ENCODE assay signal across 1 cellular context in genomic region chr20:23090147-23090546, GRCh38.
TF ChIP-seq lines count a peak whose summit lies in the region.

No MANE protein-coding gene starts in this region.

TF ChIP-seq in HepG2, 621 proteins besides CTCF, POLR2A, EP300 and RAD21:
- TF ChIP-seq ZNF468 (CRISPR knock-in tag; IDR thresholded peaks at IDR 0.05), result no peak
- TF ChIP-seq SMAD1 (CRISPR knock-in tag; IDR thresholded peaks at IDR 0.05; ENCODE audit: borderline replicate concordance, low read depth), result no peak
- no peak for TF ChIP-seq E2F2 (CRISPR knock-in tag; IDR thresholded peaks at IDR 0.05; ENCODE audit: borderline replicate concordance)
- TF ChIP-seq ZNF432 (CRISPR knock-in tag; IDR thresholded peaks at IDR 0.05; ENCODE audit: borderline replicate concordance), result no peak
- no peak for TF ChIP-seq HOXA7 (CRISPR knock-in tag; IDR thresholded peaks at IDR 0.05)
- no peak for TF ChIP-seq ATF5 (CRISPR knock-in tag; IDR thresholded peaks at IDR 0.05; ENCODE audit: low read depth)
- TF ChIP-seq ZNF800 (CRISPR knock-in tag; IDR thresholded peaks at IDR 0.05), result no peak
- no peak for TF ChIP-seq IRF1 (CRISPR knock-in tag; IDR thresholded peaks at IDR 0.05; ENCODE audit: low read depth)
- TF ChIP-seq ZNF251 (CRISPR knock-in tag; IDR thresholded peaks at IDR 0.05), result no peak
- no peak for TF ChIP-seq PLRG1 (conservative IDR thresholded peaks at IDR 0.05)
- TF ChIP-seq REST (IDR thresholded peaks at IDR 0.05; ENCODE audit: borderline replicate concordance in 1 of 2, low read depth in 1 of 2, low read length in 2 of 2), result no peak
- no peak for TF ChIP-seq ATF1 (CRISPR knock-in tag; IDR thresholded peaks at IDR 0.05)
- TF ChIP-seq ZNF766 (CRISPR knock-in tag; IDR thresholded peaks at IDR 0.05; ENCODE audit: borderline replicate concordance), result no peak
- TF ChIP-seq ELF4 (CRISPR knock-in tag; IDR thresholded peaks at IDR 0.05; ENCODE audit: borderline replicate concordance), result no peak
- no peak for TF ChIP-seq IKZF5 (CRISPR knock-in tag; IDR thresholded peaks at IDR 0.05)
- no peak for TF ChIP-seq ZNF407 (CRISPR knock-in tag; IDR thresholded peaks at IDR 0.05; ENCODE audit: not compliant biosample characterization)
- TF ChIP-seq IRX3 (CRISPR knock-in tag; IDR thresholded peaks at IDR 0.05; ENCODE audit: borderline replicate concordance, low read depth), result no peak
- no peak for TF ChIP-seq ZMYM2 (CRISPR knock-in tag; IDR thresholded peaks at IDR 0.05)
- TF ChIP-seq ZBTB7A (CRISPR knock-in tag; IDR thresholded peaks at IDR 0.05), result no peak
- no peak for TF ChIP-seq ZSCAN20 (CRISPR knock-in tag; IDR thresholded peaks at IDR 0.05; ENCODE audit: borderline replicate concordance)
